ENCODE assay signal across 1 cellular context in genomic region chr14:60204104-60204842, GRCh38.
TF ChIP-seq lines count a peak whose summit lies in the region.

No MANE protein-coding gene starts in this region.

TF ChIP-seq in SK-N-SH treated with all-trans-retinoic acid at 6 μM for 48 hours, 23 proteins besides CTCF, POLR2A, EP300 and RAD21 (continued from another document):
- no peak for TF ChIP-seq CSRNP3 (CRISPR knock-in tag; IDR thresholded peaks at IDR 0.05)
- TF ChIP-seq ARNTL (CRISPR knock-in tag; IDR thresholded peaks at IDR 0.05; ENCODE audit: borderline replicate concordance, low read depth) = no peak
- TF ChIP-seq BACH2 (CRISPR knock-in tag; IDR thresholded peaks at IDR 0.05; ENCODE audit: borderline replicate concordance) = no peak
